ENCODE assay signal across 9 cellular contexts in the genomic region with DNA sequence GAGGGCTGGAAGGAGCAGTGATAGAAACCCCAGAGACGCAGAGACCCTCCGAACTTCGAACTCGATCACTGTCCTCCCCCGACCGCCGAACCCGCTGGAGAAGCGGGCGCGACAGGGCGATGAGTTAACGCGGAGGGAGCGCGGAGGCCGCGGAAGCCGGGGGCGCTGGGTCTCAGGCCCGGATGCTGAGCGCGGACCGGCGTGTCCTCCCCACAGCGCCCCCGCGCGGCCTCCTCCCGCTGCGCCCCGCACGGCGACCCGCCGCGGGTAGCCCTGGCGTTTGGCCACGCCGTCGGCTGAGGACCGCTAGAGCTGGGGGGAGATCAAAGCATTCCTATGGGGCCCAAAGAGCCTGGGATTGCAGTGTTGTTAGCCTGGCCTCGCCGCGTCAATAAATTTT. TPM values are rescaled to one million over a fixed set of nuclear protein-coding genes. Genes with fewer than 3 reads are reported as not detected.
DNase-seq lines count a peak whose midpoint lies in the region; ATAC-seq and TF ChIP-seq lines count a peak whose summit lies in the region.
"Had no signal": no experiment of that assay in that cellular context is flagged by ENCODE, and none has a peak within 500 bp of the region (broad histone marks: within the 10 kb centered on the region; RNA-seq: fewer than 3 reads in every experiment).

No MANE protein-coding gene starts in this region.

- H3K4me3 Mint-ChIP-seq in CD8-positive, alpha-beta memory T cell, result peak overlapping the region in 5 of 7 donors; percentile 15 to 56 (median 35)
- no peak overlapping the region for H3K4me3 Mint-ChIP-seq in natural killer cell

- TF ChIP-seq POLR2A in stomach (IDR thresholded peaks at IDR 0.05), result no peak

- H3K36me3 ChIP-seq in CD8-positive, alpha-beta memory T cell (ENCODE audit: insufficient read depth, low read length), result no peaks in the 10 kb centered on the region
- H3K36me3 ChIP-seq in HEK293 (ENCODE audit: control insufficient read depth in 2 of 2, insufficient read depth in 1 of 2, low read length in 2 of 2) (no peaks in the 10 kb centered on the region), stomach (no peaks in the 10 kb centered on the region)
- H3K36me3 ChIP-seq: left lung had no signal

- peak; percentile 31 to 73 (median 59) for ATAC-seq in natural killer cell
- ATAC-seq: left lung had no signal

- no peak overlapping the region for H3K27ac Mint-ChIP-seq in CD8-positive, alpha-beta memory T cell
- no peak overlapping the region for H3K27ac Mint-ChIP-seq in natural killer cell

- TF ChIP-seq CTCF in HEK293 (tag by site-specific recombination; IDR thresholded peaks at IDR 0.05) (no peak), coronary artery (IDR thresholded peaks at IDR 0.05) (no peak), natural killer cell (IDR thresholded peaks at IDR 0.05) (no peak), stomach (IDR thresholded peaks at IDR 0.05) (no peak)

- WGBS in stomach, 5 donors, result 2 to 6% (median 4%) methylated on average over 15 to 45 of the region's 45 CpGs

- CTCF ChIA-PET in CD8-positive, alpha-beta memory T cell (lab: Charles Lee), result no interaction called here
- CTCF ChIA-PET in HEK293 (lab: Yijun Ruan, JAX), result interaction anchor here (0.8 kb wide), 1 partner anchor 1006 kb away, joined by 3 read pairs; no protein-coding TSS in a partner anchor

- POLR2A ChIA-PET in CD8-positive, alpha-beta memory T cell (lab: Charles Lee), result no interaction called here
- POLR2A ChIA-PET in HEK293 (lab: Yijun Ruan, JAX), result no interaction called here

- H3K27me3 Mint-ChIP-seq in CD8-positive, alpha-beta memory T cell, result peaks cover 51 to 69% of the 10 kb centered on the region in 2 donors
- H3K27me3 Mint-ChIP-seq in natural killer cell (ENCODE audit: low read depth in 2 of 2), result peaks cover 63 to 72% of the 10 kb centered on the region in 2 donors

- peaks cover 6% of the 10 kb centered on the region for H3K4me1 ChIP-seq in CD8-positive, alpha-beta memory T cell (ENCODE audit: insufficient read depth, low read length)
- H3K4me1 ChIP-seq in HEK293 (ENCODE audit: control insufficient read depth, insufficient read depth, low read length) (no peaks in the 10 kb centered on the region), stomach (peaks cover 12 to 35% (median 22%) of the 10 kb centered on the region in 4 donors)

- H3K9me3 ChIP-seq in CD8-positive, alpha-beta memory T cell (ENCODE audit: low read length), result no peaks in the 10 kb centered on the region
- H3K9me3 ChIP-seq in HEK293 (ENCODE audit: control insufficient read depth, insufficient read depth, low read depth, low read length) (no peaks in the 10 kb centered on the region), stomach (peaks cover 0 to 17% (median 0%) of the 10 kb centered on the region in 4 donors)
- H3K9me3 ChIP-seq: left lung had no signal

- TF ChIP-seq EP300 in stomach (IDR thresholded peaks at IDR 0.05), result no peak

- no peak for DNase-seq in CD8-positive, alpha-beta memory T cell
- DNase-seq in coronary artery (ENCODE audit: low spot score), result no peak
- DNase-seq in natural killer cell, result no peak
- DNase-seq in stomach, result no peak
- DNase-seq in LoVo (ENCODE audit: low spot score), result no peak
- no peak for DNase-seq in NCI-H187 (lab: John Stamatoyannopoulos, UW)
- DNase-seq in SHP77 treated with DMSO at 0.1 percent for 48 hours (lab: John Stamatoyannopoulos, UW), result no peak

- peaks cover 0 to 7% (median 4%) of the 10 kb centered on the region in 3 donors for H3K36me3 Mint-ChIP-seq in CD8-positive, alpha-beta memory T cell
- no peaks in the 10 kb centered on the region for H3K36me3 Mint-ChIP-seq in natural killer cell

- H3K4me1 Mint-ChIP-seq in CD8-positive, alpha-beta memory T cell, result peaks cover 11 to 22% (median 14%) of the 10 kb centered on the region in 3 donors
- peaks cover 12 to 17% of the 10 kb centered on the region in 2 donors for H3K4me1 Mint-ChIP-seq in natural killer cell

- no peak overlapping the region for H3K4me3 ChIP-seq in CD8-positive, alpha-beta memory T cell (ENCODE audit: low read length)
- peak overlapping the region; percentile 17 for H3K4me3 ChIP-seq in HEK293 (ENCODE audit: low read depth, low read length)
- peak overlapping the region; percentile 61 for H3K4me3 ChIP-seq in coronary artery
- H3K4me3 ChIP-seq in stomach, result peak overlapping the region in 2 of 4 donors; percentile 16 to 23
- H3K4me3 ChIP-seq: left lung had no signal

- peaks cover 40% of the 10 kb centered on the region for H3K27me3 ChIP-seq in CD8-positive, alpha-beta memory T cell (ENCODE audit: insufficient read depth, low read length, poor library complexity, severe bottlenecking)
- peaks cover 45 to 100% (median 77%) of the 10 kb centered on the region in 3 donors for H3K27me3 ChIP-seq in stomach

- peaks cover 0 to 11% (median 2%) of the 10 kb centered on the region in 5 donors for H3K9me3 Mint-ChIP-seq in CD8-positive, alpha-beta memory T cell
- no peaks in the 10 kb centered on the region for H3K9me3 Mint-ChIP-seq in natural killer cell

- intact Hi-C loops in natural killer cell (cut with micrococcal nuclease), result no loop called here
- intact Hi-C loops in stomach (cut with DNase I; ENCODE audit: low total_unique reads), result no loop called here

- no peak overlapping the region for H3K27ac ChIP-seq in CD8-positive, alpha-beta memory T cell (ENCODE audit: low read depth, low read length)
- H3K27ac ChIP-seq in HEK293 (ENCODE audit: extremely low read depth, low read depth, low read length) (no peak overlapping the region), coronary artery (no peak overlapping the region), stomach (no peak overlapping the region)
- H3K27ac ChIP-seq: left lung had no signal

TF ChIP-seq in HEK293, 187 proteins besides CTCF, POLR2A, EP300 and RAD21 (continues in another document):
- TF ChIP-seq, protein P1, sequence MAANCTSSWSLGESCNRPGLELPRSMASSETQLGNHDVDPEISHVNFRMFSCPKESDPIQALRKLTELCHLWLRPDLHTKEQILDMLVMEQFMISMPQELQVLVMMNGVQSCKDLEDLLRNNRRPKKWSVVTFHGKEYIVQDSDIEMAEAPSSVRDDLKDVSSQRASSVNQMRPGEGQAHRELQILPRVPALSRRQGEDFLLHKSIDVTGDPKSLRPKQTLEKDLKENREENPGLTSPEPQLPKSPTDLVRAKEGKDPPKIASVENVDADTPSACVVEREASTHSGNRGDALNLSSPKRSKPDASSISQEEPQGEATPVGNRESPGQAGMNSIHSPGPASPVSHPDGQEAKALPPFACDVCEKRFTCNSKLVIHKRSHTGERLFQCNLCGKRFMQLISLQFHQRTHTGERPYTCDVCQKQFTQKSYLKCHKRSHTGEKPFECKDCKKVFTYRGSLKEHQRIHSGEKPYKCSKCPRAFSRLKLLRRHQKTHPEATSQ (tag by site-specific recombination; IDR thresholded peaks at IDR 0.05), result no peak
- TF ChIP-seq ZNF157 (tag by site-specific recombination; IDR thresholded peaks at IDR 0.05) (no peak), MEIS1 (CRISPR knock-in tag; IDR thresholded peaks at IDR 0.05; ENCODE audit: borderline replicate concordance) (no peak), GFI1B (tag by site-specific recombination; IDR thresholded peaks at IDR 0.05) (no peak), ZNF558 (tag by site-specific recombination; IDR thresholded peaks at IDR 0.05) (no peak), ZNF514 (tag by site-specific recombination; IDR thresholded peaks at IDR 0.05) (no peak), ZNF610 (tag by site-specific recombination; IDR thresholded peaks at IDR 0.05; ENCODE audit: borderline replicate concordance) (no peak), PRDM1 (tag by site-specific recombination; IDR thresholded peaks at IDR 0.05) (no peak), ZNF704 (tag by site-specific recombination; IDR thresholded peaks at IDR 0.05) (no peak), ZNF677 (tag by site-specific recombination; IDR thresholded peaks at IDR 0.05) (no peak), ZNF777 (tag by site-specific recombination; IDR thresholded peaks at IDR 0.05; ENCODE audit: borderline replicate concordance) (no peak), ZNF768 (tag by site-specific recombination; IDR thresholded peaks at IDR 0.05) (no peak), EGR2 (tag by site-specific recombination; IDR thresholded peaks at IDR 0.05; ENCODE audit: low read depth) (no peak), ZSCAN16 (tag by site-specific recombination; IDR thresholded peaks at IDR 0.05) (no peak)
- TF ChIP-seq, protein P2, sequence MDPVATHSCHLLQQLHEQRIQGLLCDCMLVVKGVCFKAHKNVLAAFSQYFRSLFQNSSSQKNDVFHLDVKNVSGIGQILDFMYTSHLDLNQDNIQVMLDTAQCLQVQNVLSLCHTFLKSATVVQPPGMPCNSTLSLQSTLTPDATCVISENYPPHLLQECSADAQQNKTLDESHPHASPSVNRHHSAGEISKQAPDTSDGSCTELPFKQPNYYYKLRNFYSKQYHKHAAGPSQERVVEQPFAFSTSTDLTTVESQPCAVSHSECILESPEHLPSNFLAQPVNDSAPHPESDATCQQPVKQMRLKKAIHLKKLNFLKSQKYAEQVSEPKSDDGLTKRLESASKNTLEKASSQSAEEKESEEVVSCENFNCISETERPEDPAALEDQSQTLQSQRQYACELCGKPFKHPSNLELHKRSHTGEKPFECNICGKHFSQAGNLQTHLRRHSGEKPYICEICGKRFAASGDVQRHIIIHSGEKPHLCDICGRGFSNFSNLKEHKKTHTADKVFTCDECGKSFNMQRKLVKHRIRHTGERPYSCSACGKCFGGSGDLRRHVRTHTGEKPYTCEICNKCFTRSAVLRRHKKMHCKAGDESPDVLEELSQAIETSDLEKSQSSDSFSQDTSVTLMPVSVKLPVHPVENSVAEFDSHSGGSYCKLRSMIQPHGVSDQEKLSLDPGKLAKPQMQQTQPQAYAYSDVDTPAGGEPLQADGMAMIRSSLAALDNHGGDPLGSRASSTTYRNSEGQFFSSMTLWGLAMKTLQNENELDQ (tag by site-specific recombination; IDR thresholded peaks at IDR 0.05; ENCODE audit: low read depth), result no peak

RNA-seq across cellular contexts. Expression of gene DMRT2, which starts 7.7 kb away (rescaled TPM):
- not detected for total RNA-seq in CD8-positive, alpha-beta memory T cell
- polyA plus RNA-seq in CD8-positive, alpha-beta memory T cell, result 0.23 TPM
- total RNA-seq in natural killer cell, result not detected
- 10 to 100 TPM in 1 of 5 donors, 1 to 10 TPM in 1, not detected in 3; 2.3 to 23.2 TPM for total RNA-seq in stomach
- polyA plus RNA-seq in stomach, result under 1 TPM in 1 of 3 donors, not detected in 2; 0.08 TPM
